In the genomic region with DNA sequence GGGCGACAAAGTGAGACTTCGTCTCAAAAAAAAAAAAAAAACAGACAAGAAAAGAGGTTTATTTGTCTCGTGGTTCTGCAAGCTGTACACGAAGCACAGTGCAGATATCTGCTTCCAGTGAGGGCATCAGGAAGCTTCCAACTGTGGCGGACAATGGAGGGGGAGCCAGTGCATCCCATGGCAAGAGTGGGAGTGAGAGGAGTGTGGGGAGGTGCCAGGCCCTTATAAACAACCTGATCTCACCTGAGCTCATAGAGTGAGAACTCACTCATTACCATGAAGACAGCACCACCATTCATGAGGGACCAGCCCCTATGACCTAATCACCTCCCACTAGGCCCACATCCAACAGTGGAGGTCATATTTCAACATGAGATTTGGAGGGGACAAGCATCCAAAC, we compare ENCODE assay signal across 37 cellular contexts. TPM values are rescaled to one million over a fixed set of nuclear protein-coding genes. Genes with fewer than 3 reads are reported as not detected.
"Had no signal": no experiment of that assay in that cellular context is flagged by ENCODE, and none has a peak within 500 bp of the region (broad histone marks: within the 10 kb centered on the region; RNA-seq: fewer than 3 reads in every experiment).

No MANE protein-coding gene starts in this region.

- H3K27ac ChIP-seq: adrenal gland, body of pancreas, brain microvascular endothelial cell, breast epithelium, VCaP had no signal

- H3K9me3 ChIP-seq: adrenal gland, body of pancreas, breast epithelium had no signal

- ATAC-seq: activated CD8-positive, alpha-beta T cell treated with anti-CD3 and anti-CD28 coated beads for 36 hours; activated naive CD4-positive, alpha-beta T cell treated with anti-CD3 and anti-CD28 coated beads, Interleukin-2, amount 50 U/mL, for 72 hours; activated T-cell treated with anti-CD3 and anti-CD28 coated beads, Interleukin-2, amount 50 U/mL, for 4 hours; activated T-cell treated with anti-CD3 and anti-CD28 coated beads, Interleukin-2, amount 50 U/mL, for 72 hours; activated T-helper 17 cell treated with anti-CD3 and anti-CD28 coated beads, Interleukin-2, amount 50 U/mL, for 72 hours; body of pancreas had no signal

- H3K4me1 Mint-ChIP-seq: activated B cell treated with CpG ODN at 0.5 μM for 24 hours; activated CD4-positive, alpha-beta T cell treated with anti-CD3 and anti-CD28 coated beads, Interleukin-2, amount 10 ng/mL, durations not matched to agents 24 days and 14 days; activated naive CD8-positive, alpha-beta T cell treated with anti-CD3 and anti-CD28 coated beads for 36 hours; activated T-helper 17 cell treated with anti-CD3 and anti-CD28 coated beads, Interleukin-2, amount 50 U/mL, for 72 hours; central memory CD8-positive, alpha-beta T cell had no signal

- H3K36me3 Mint-ChIP-seq: activated CD4-positive, alpha-beta memory T cell treated with anti-CD3 and anti-CD28 coated beads for 36 hours; activated naive CD4-positive, alpha-beta T cell treated with anti-CD3 and anti-CD28 coated beads, Interleukin-2, amount 50 U/mL, for 72 hours; activated naive CD8-positive, alpha-beta T cell treated with anti-CD3 and anti-CD28 coated beads for 36 hours had no signal

- DNase-seq: activated B cell treated with CpG ODN at 0.5 μM for 24 hours; activated CD4-positive, alpha-beta memory T cell treated with anti-CD3 and anti-CD28 coated beads for 36 hours; activated CD4-positive, alpha-beta T cell treated with anti-CD3 and anti-CD28 coated beads for 4 hours; activated CD4-positive, alpha-beta T cell treated with anti-CD3 and anti-CD28 coated beads, Interleukin-2, amount 10 ng/mL, durations not matched to agents 24 days and 14 days; activated CD4-positive, alpha-beta T cell treated with anti-CD3 and anti-CD28 coated beads, Interleukin-2, amount 50 U/mL, for 1 hour; activated CD4-positive, alpha-beta T cell treated with anti-CD3 and anti-CD28 coated beads, Interleukin-2, amount 50 U/mL, for 4 hours; activated CD4-positive, CD25-positive, alpha-beta regulatory T cell treated with anti-CD3 and anti-CD28 coated beads, Interleukin-2, amount 50 U/mL, for 72 hours; activated CD8-positive, alpha-beta memory T cell treated with anti-CD3 and anti-CD28 coated beads, Interleukin-2, amount 50 U/mL, for 4 hours; activated CD8-positive, alpha-beta T cell treated with anti-CD3 and anti-CD28 coated beads for 36 hours; activated effector memory CD4-positive, alpha-beta T cell treated with anti-CD3 and anti-CD28 coated beads, Interleukin-2, amount 50 U/mL, for 16 hours; activated gamma-delta T cell treated with Interleukin-2 at 50 U/mL for 16 hours; activated naive CD4-positive, alpha-beta T cell; activated naive CD4-positive, alpha-beta T cell treated with anti-CD3 and anti-CD28 coated beads for 36 hours; activated naive CD4-positive, alpha-beta T cell treated with anti-CD3 and anti-CD28 coated beads, Interleukin-2, amount 50 U/mL, for 16 hours; activated naive CD8-positive, alpha-beta T cell treated with anti-CD3 and anti-CD28 coated beads for 36 hours; activated T-cell treated with anti-CD3 and anti-CD28 coated beads for 4 hours; activated T-cell treated with anti-CD3 and anti-CD28 coated beads, Interleukin-2, amount 50 U/mL, for 1 hour; activated T-cell treated with anti-CD3 and anti-CD28 coated beads, Interleukin-2, amount 50 U/mL, for 4 hours; activated T-cell treated with anti-CD3 and anti-CD28 coated beads, Interleukin-2, amount 50 U/mL, for 72 hours; adrenal gland; amniotic stem cell; aorta; body of pancreas; brain microvascular endothelial cell; caudate nucleus; cerebellar nuclear complex; T-helper 2 cell; T-helper 9 cell had no signal

- H3K27me3 Mint-ChIP-seq: activated B cell treated with CpG ODN at 0.5 μM for 24 hours had no signal

- H3K27ac Mint-ChIP-seq: activated B cell treated with CpG ODN at 0.5 μM for 24 hours; activated CD4-positive, alpha-beta memory T cell treated with anti-CD3 and anti-CD28 coated beads for 36 hours; activated CD4-positive, alpha-beta T cell treated with anti-CD3 and anti-CD28 coated beads, Interleukin-2, amount 10 ng/mL, durations not matched to agents 24 days and 14 days; activated CD8-positive, alpha-beta T cell treated with anti-CD3 and anti-CD28 coated beads for 36 hours; activated naive CD4-positive, alpha-beta T cell treated with anti-CD3 and anti-CD28 coated beads for 36 hours; activated naive CD4-positive, alpha-beta T cell treated with anti-CD3 and anti-CD28 coated beads, Interleukin-2, amount 50 U/mL, for 72 hours; activated naive CD8-positive, alpha-beta T cell treated with anti-CD3 and anti-CD28 coated beads for 36 hours; activated T-cell treated with anti-CD3 and anti-CD28 coated beads, Interleukin-2, amount 50 U/mL, for 72 hours; activated T-helper 1 cell treated with anti-CD3 and anti-CD28 coated beads, Interleukin-12 subunit alpha, Interleukin-12 subunit beta, Interleukin-2, Interleukin-4 antibody, amounts not matched to agents 30 ng/mL and 10 ng/mL and 1 ng/mL, durations not matched to agents 14 hours and 24 hours and 36 hours; activated T-helper 17 cell treated with anti-CD3 and anti-CD28 coated beads, Interleukin-2, amount 50 U/mL, for 72 hours; T-helper 1 cell treated with Interleukin-12 subunit alpha and Interleukin-12 subunit beta and Interleukin-4 antibody, amounts not matched to agents 30 μg/mL and 1 μg/mL, for 36 hours; T-helper 2 cell treated with Interferon-gamma antibody and Interleukin-4, amounts not matched to agents 5 μg/mL and 100 μg/mL, for 36 hours had no signal

- H3K9me3 Mint-ChIP-seq: activated CD4-positive, alpha-beta memory T cell treated with anti-CD3 and anti-CD28 coated beads for 36 hours; activated CD4-positive, alpha-beta T cell treated with anti-CD3 and anti-CD28 coated beads, Interleukin-2, amount 10 ng/mL, durations not matched to agents 24 days and 14 days; activated CD8-positive, alpha-beta T cell treated with anti-CD3 and anti-CD28 coated beads for 36 hours; activated naive CD4-positive, alpha-beta T cell treated with anti-CD3 and anti-CD28 coated beads, Interleukin-2, amount 50 U/mL, for 72 hours; activated naive CD8-positive, alpha-beta T cell treated with anti-CD3 and anti-CD28 coated beads for 36 hours; activated T-cell treated with anti-CD3 and anti-CD28 coated beads, Interleukin-2, amount 50 U/mL, for 4 hours; activated T-cell treated with anti-CD3 and anti-CD28 coated beads, Interleukin-2, amount 50 U/mL, for 72 hours; activated T-helper 1 cell treated with anti-CD3 and anti-CD28 coated beads, Interleukin-12 subunit alpha, Interleukin-12 subunit beta, Interleukin-2, Interleukin-4 antibody, amounts not matched to agents 30 ng/mL and 10 ng/mL and 1 ng/mL, durations not matched to agents 14 hours and 24 hours and 36 hours; activated T-helper 17 cell treated with anti-CD3 and anti-CD28 coated beads, Interleukin-2, amount 50 U/mL, for 72 hours; central memory CD8-positive, alpha-beta T cell; T-helper 1 cell treated with Interleukin-12 subunit alpha and Interleukin-12 subunit beta and Interleukin-4 antibody, amounts not matched to agents 30 μg/mL and 1 μg/mL, for 36 hours; T-helper 2 cell treated with Interferon-gamma antibody and Interleukin-4, amounts not matched to agents 5 μg/mL and 100 μg/mL, for 36 hours had no signal

- H3K4me1 ChIP-seq: adrenal gland, body of pancreas, breast epithelium had no signal

- H3K4me3 Mint-ChIP-seq: activated B cell treated with CpG ODN at 0.5 μM for 24 hours; activated CD4-positive, alpha-beta memory T cell treated with anti-CD3 and anti-CD28 coated beads for 36 hours; activated CD4-positive, alpha-beta T cell treated with anti-CD3 and anti-CD28 coated beads, Interleukin-2, amount 10 ng/mL, durations not matched to agents 24 days and 14 days; activated CD8-positive, alpha-beta T cell treated with anti-CD3 and anti-CD28 coated beads for 36 hours; activated naive CD4-positive, alpha-beta T cell treated with anti-CD3 and anti-CD28 coated beads for 36 hours; activated naive CD8-positive, alpha-beta T cell treated with anti-CD3 and anti-CD28 coated beads for 36 hours; activated T-cell treated with anti-CD3 and anti-CD28 coated beads, Interleukin-2, amount 50 U/mL, for 4 hours; activated T-cell treated with anti-CD3 and anti-CD28 coated beads, Interleukin-2, amount 50 U/mL, for 72 hours; activated T-helper 1 cell treated with anti-CD3 and anti-CD28 coated beads, Interleukin-12 subunit alpha, Interleukin-12 subunit beta, Interleukin-2, Interleukin-4 antibody, amounts not matched to agents 30 ng/mL and 10 ng/mL and 1 ng/mL, durations not matched to agents 14 hours and 24 hours and 36 hours; activated T-helper 17 cell treated with anti-CD3 and anti-CD28 coated beads, Interleukin-2, amount 50 U/mL, for 72 hours; central memory CD8-positive, alpha-beta T cell; T-helper 1 cell treated with Interleukin-12 subunit alpha and Interleukin-12 subunit beta and Interleukin-4 antibody, amounts not matched to agents 30 μg/mL and 1 μg/mL, for 36 hours; T-helper 2 cell treated with Interferon-gamma antibody and Interleukin-4, amounts not matched to agents 5 μg/mL and 100 μg/mL, for 36 hours had no signal

- H3K36me3 ChIP-seq: adrenal gland, brain microvascular endothelial cell, breast epithelium had no signal

- H3K27me3 ChIP-seq: adrenal gland, body of pancreas, brain microvascular endothelial cell, breast epithelium had no signal

- H3K4me3 ChIP-seq: adrenal gland, body of pancreas, breast epithelium had no signal

RNA-seq across cellular contexts. Expression of gene RBM24, which starts 19.5 kb away (rescaled TPM):
- total RNA-seq: activated B cell treated with CpG ODN at 0.5 μM for 24 hours; activated CD4-positive, alpha-beta memory T cell treated with anti-CD3 and anti-CD28 coated beads for 36 hours; activated CD4-positive, alpha-beta T cell treated with anti-CD3 and anti-CD28 coated beads, Interleukin-2, amount 10 ng/mL, durations not matched to agents 24 days and 14 days; activated CD8-positive, alpha-beta memory T cell treated with anti-CD3 and anti-CD28 coated beads for 36 hours; activated CD8-positive, alpha-beta T cell treated with anti-CD3 and anti-CD28 coated beads for 36 hours; activated naive CD4-positive, alpha-beta T cell treated with anti-CD3 and anti-CD28 coated beads for 36 hours; activated naive CD4-positive, alpha-beta T cell treated with anti-CD3 and anti-CD28 coated beads, Interleukin-2, amount 50 U/mL, for 72 hours; activated naive CD8-positive, alpha-beta T cell treated with anti-CD3 and anti-CD28 coated beads for 36 hours; activated T-cell treated with anti-CD3 and anti-CD28 coated beads, Interleukin-2, amount 50 U/mL, for 4 hours; activated T-cell treated with anti-CD3 and anti-CD28 coated beads, Interleukin-2, amount 50 U/mL, for 72 hours; activated T-helper 1 cell treated with anti-CD3 and anti-CD28 coated beads, Interleukin-12 subunit alpha, Interleukin-12 subunit beta, Interleukin-2, Interleukin-4 antibody, amounts not matched to agents 30 ng/mL and 10 ng/mL and 1 ng/mL, durations not matched to agents 14 hours and 24 hours and 36 hours; activated T-helper 17 cell treated with anti-CD3 and anti-CD28 coated beads, Interleukin-2, amount 50 U/mL, for 72 hours had no signal
